ENCODE assay signal across 8 cellular contexts in the genomic region with DNA sequence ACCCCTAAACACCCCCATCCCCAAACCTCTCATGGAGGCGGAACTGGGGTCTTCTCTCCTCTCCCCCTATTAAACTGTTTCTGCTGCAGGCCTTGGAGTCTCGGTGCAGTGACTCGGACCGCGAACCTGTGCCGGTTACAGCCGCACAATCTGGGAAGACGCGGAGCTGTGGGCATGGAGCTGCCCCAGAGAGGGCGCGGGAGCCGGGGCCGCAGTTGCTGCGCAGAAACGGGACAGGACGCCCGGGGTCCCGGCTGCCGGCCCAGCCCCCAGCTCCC.
DNase-seq lines count a peak whose midpoint lies in the region; ATAC-seq and TF ChIP-seq lines count a peak whose summit lies in the region.

No MANE protein-coding gene starts in this region.

- TF ChIP-seq CTCF in astrocyte of the cerebellum (IDR thresholded peaks at IDR 0.05; ENCODE audit: low read depth, low read length, missing control alignments): peak; percentile 5

- peak; percentile 29 for ATAC-seq in GM18502 (IDR thresholded peaks at IDR 0.05; ENCODE audit: poor library complexity, unreplicated experiment)
- ATAC-seq in HG03521 (IDR thresholded peaks at IDR 0.05; ENCODE audit: unreplicated experiment): no peak

- in situ Hi-C loops in astrocyte of the cerebellum (cut with HindIII; ENCODE audit: low sequenced_read_pairs): no loop called here

- peaks cover 2% of the 10 kb centered on the region for H3K9me3 ChIP-seq in iPS-18c (ENCODE audit: control insufficient read depth, insufficient read depth, low read length)

- H3K4me3 ChIP-seq in astrocyte of the cerebellum (ENCODE audit: low read depth, low read length) (peak overlapping the region; percentile 84), iPS-18c (ENCODE audit: insufficient read depth, low read depth, low read length) (peak overlapping the region; percentile 90)

- DNase-seq in HuH-7 (ENCODE audit: low spot score) (peak; percentile 15), astrocyte of the cerebellum (ENCODE audit: low read depth) (no peak), NCI-H2029 treated with DMSO at 0.1 percent for 48 hours (lab: John Stamatoyannopoulos, UW) (no peak), medulla oblongata (ENCODE audit: extremely low spot score) (no peak)
- DNase-seq in stimulated activated CD8-positive, alpha-beta memory T cell treated with anti-CD3 and anti-CD28 coated beads, Interleukin-4, amount 100 ng/mL, for 48 hours: peak; percentile 35

Comparison
In these comparisons a context has a peak if more than half of its experiments do, and no peak if none do; other contexts are left out.
1. DNase-seq: peak in HuH-7 (single experiment) and stimulated activated CD8-positive, alpha-beta memory T cell treated with anti-CD3 and anti-CD28 coated beads, Interleukin-4, amount 100 ng/mL, for 48 hours (single experiment); none in astrocyte of the cerebellum (single experiment), NCI-H2029 treated with DMSO at 0.1 percent for 48 hours (single experiment) and medulla oblongata (single experiment).